In the genomic region with DNA sequence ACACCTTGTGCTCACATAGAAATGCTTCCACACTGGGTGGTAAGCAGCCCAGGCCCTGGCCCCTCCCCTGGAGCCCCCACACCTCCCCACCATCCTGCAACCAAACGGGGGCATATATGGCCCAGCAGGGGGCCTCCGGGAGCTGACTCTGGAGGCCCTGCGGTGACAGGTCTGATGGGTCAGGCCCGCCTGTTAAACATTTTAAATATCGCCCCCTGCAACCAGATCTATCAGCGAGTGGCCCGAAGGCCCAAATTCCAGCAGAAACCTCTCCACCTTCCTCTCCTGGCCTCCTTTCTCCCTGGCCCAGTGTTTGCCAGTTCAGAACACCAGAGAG, we compare ENCODE assay signal across 8 cellular contexts. TPM values are rescaled to one million over a fixed set of nuclear protein-coding genes. Genes with fewer than 3 reads are reported as not detected.
DNase-seq lines count a peak whose midpoint lies in the region; TF ChIP-seq lines count a peak whose summit lies in the region.

No MANE protein-coding gene starts in this region.

- H3K4me1 ChIP-seq in osteoblast (ENCODE audit: insufficient read depth, low read length) = no peaks in the 10 kb centered on the region

- no peaks in the 10 kb centered on the region for H4K20me1 ChIP-seq in osteoblast (ENCODE audit: insufficient read depth, low read length)

- H3K4me3 ChIP-seq in osteoblast (ENCODE audit: insufficient read depth, low read length) = no peak overlapping the region

- H3K27me3 ChIP-seq in osteoblast (ENCODE audit: insufficient read depth, low read length) = no peaks in the 10 kb centered on the region

- no peak overlapping the region for H2AFZ ChIP-seq in osteoblast (ENCODE audit: low read length)

- no peaks in the 10 kb centered on the region for H3K36me3 ChIP-seq in osteoblast (ENCODE audit: insufficient read depth, low read length)

- H3K27ac ChIP-seq in osteoblast (ENCODE audit: low read depth, low read length) = no peak overlapping the region

- no peak overlapping the region for H3K4me2 ChIP-seq in osteoblast (ENCODE audit: insufficient read depth, low read length)

- peaks cover 8% of the 10 kb centered on the region for H3K9me3 ChIP-seq in osteoblast (ENCODE audit: low read depth, low read length)

- TF ChIP-seq CTCF in GM12874 (IDR thresholded peaks at IDR 0.05; ENCODE audit: insufficient read depth, low read depth, low read length) (peak; percentile 80), osteoblast (IDR thresholded peaks at IDR 0.05; ENCODE audit: extremely low read depth, low read depth, low read length) (peak; percentile 36)

- no peaks in the 10 kb centered on the region for H3K79me2 ChIP-seq in osteoblast (ENCODE audit: insufficient read depth, low read length)

- DNase-seq in NAMALWA (ENCODE audit: low spot score) (peak; percentile 94), osteoblast (ENCODE audit: insufficient read length, low spot score, missing footprints) (no peak), NCI-H2196 treated with DMSO at 0.1 percent for 48 hours (lab: John Stamatoyannopoulos, UW; ENCODE audit: unreplicated experiment) (no peak), NCI-H146 (lab: John Stamatoyannopoulos, UW) (no peak), NCI-H1105 treated with DMSO at 0.1 percent for 48 hours (lab: John Stamatoyannopoulos, UW) (no peak), NCI-H2171 (lab: John Stamatoyannopoulos, UW) (no peak)
- DNase-seq in effector CD8-positive, alpha-beta T cell (lab: John Stamatoyannopoulos, UW) = peak; percentile 30

RNA-seq across cellular contexts. Expression of a gene that starts 48.0 kb away (rescaled TPM):
- 15.9 and 18.0 TPM in 2 replicates for total RNA-seq in osteoblast

Comparison
In these comparisons a context has a peak if more than half of its experiments do, and no peak if none do; other contexts are left out.
1. DNase-seq: peak in NAMALWA (single experiment) and effector CD8-positive, alpha-beta T cell (single experiment); none in osteoblast (single experiment), NCI-H2196 treated with DMSO at 0.1 percent for 48 hours (single experiment), NCI-H146 (single experiment), NCI-H1105 treated with DMSO at 0.1 percent for 48 hours (single experiment) and NCI-H2171 (single experiment).